27 cellular contexts compared by ENCODE assay signal in the genomic region with DNA sequence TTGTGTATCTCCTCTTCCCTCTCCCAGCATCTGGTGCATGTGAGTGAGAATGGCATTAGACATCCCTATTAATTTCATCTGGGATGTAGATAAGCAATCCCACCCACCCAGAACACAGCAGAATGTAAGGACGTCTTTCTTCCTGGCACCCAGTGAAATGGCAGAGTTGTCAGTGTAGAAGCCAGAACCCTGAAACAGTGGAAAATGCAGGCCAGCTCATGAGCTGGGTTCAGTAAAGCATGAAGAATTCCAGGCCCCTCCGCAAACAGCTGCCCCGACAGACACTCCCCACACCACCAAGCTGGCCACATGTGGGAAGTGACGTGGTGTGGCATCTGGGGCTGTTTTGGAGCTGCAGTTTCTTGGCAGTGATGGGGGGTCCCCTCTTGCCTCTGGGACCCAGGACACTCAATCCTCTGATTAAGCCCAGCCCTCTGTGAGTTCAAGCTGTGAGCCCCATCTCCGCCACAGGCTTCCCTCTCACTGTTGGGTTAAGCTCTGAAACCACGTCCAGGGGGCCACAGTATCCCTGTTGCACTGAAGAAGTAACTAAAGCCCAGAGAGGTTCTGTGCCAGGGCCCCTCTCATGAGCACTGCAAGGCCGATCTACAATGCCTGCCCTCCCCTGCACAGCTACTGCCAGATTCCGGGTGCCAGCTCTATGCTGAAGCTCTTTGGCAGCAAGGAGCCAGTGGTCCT.
A peak's percentile ranks its signal among the peaks of the same experiment; 100 is the strongest.
DNase-seq lines count a peak whose midpoint lies in the region; ATAC-seq, FAIRE-seq and TF ChIP-seq lines count a peak whose summit lies in the region.
"Had no signal": no experiment of that assay in that cellular context is flagged by ENCODE, and none has a peak within 500 bp of the region (broad histone marks: within the 10 kb centered on the region; RNA-seq: fewer than 3 reads in every experiment).

No MANE protein-coding gene starts in this region.

- DNase-seq in cardiac septum (ENCODE audit: low spot score), result peak; percentile 57
- DNase-seq in heart left ventricle, result no peak
- DNase-seq in astrocyte (ENCODE audit: low read depth), result no peak
- no peak for DNase-seq in Karpas-422
- no peak for DNase-seq in DMS79 treated with DMSO at 0.1 percent for 48 hours (lab: John Stamatoyannopoulos, UW)
- DNase-seq in CD8-positive, alpha-beta T cell, result no peak
- DNase-seq: ACHN; activated CD4-positive, alpha-beta T cell treated with anti-CD3 and anti-CD28 coated beads, Interleukin-2, amount 10 ng/mL, durations not matched to agents 24 days and 14 days; activated naive CD4-positive, alpha-beta T cell treated with Interleukin-2 at 50 U/mL for 16 hours; dermis blood vessel endothelial cell; hippocampal formation; lower lobe of right lung; NCI-H1105 treated with DMSO at 0.1 percent for 48 hours; NCI-H2107; NCI-H510A; stimulated activated CD4-positive, alpha-beta T cell treated with anti-CD3 and anti-CD28 coated beads, Interleukin-12 subunit alpha, Interleukin-12 subunit beta, amount 100 ng/mL, for 4 hours; T-helper 17 cell had no signal

- H3K9me3 Mint-ChIP-seq in astrocyte (ENCODE audit: unreplicated experiment), result peaks cover 2% of the 10 kb centered on the region
- no peaks in the 10 kb centered on the region for H3K9me3 Mint-ChIP-seq in CD8-positive, alpha-beta T cell
- H3K9me3 Mint-ChIP-seq: activated CD4-positive, alpha-beta T cell treated with anti-CD3 and anti-CD28 coated beads, Interleukin-2, amount 10 ng/mL, durations not matched to agents 24 days and 14 days; type B pancreatic cell had no signal

- H3K9ac ChIP-seq in astrocyte (ENCODE audit: low read length) (no peak overlapping the region), Karpas-422 (ENCODE audit: low read length) (no peak overlapping the region)

- TF ChIP-seq POLR2A in heart left ventricle (IDR thresholded peaks at IDR 0.05), result no peak

- no peaks in the 10 kb centered on the region for H4K20me1 ChIP-seq in astrocyte (ENCODE audit: insufficient read depth, low read length)
- H4K20me1 ChIP-seq in Karpas-422 (ENCODE audit: insufficient read depth, low read depth, low read length), result no peaks in the 10 kb centered on the region

- H3K36me3 Mint-ChIP-seq in astrocyte (ENCODE audit: low read depth, unreplicated experiment), result no peaks in the 10 kb centered on the region
- H3K36me3 Mint-ChIP-seq in CD8-positive, alpha-beta T cell, result no peaks in the 10 kb centered on the region
- H3K36me3 Mint-ChIP-seq: type B pancreatic cell had no signal

- intact Hi-C loops in cardiac septum (cut with DNase I) (no loop called here), heart left ventricle (cut with DNase I) (no loop called here)
- intact Hi-C loops in CD8-positive, alpha-beta T cell (cut with DNase I, micrococcal nuclease), result no loop called here

- H3K27ac Mint-ChIP-seq in astrocyte (ENCODE audit: unreplicated experiment), result no peak overlapping the region
- H3K27ac Mint-ChIP-seq in CD8-positive, alpha-beta T cell, result no peak overlapping the region
- H3K27ac Mint-ChIP-seq: activated CD4-positive, alpha-beta T cell treated with anti-CD3 and anti-CD28 coated beads, Interleukin-2, amount 10 ng/mL, durations not matched to agents 24 days and 14 days; T-helper 17 cell; type B pancreatic cell had no signal

- H3K27ac ChIP-seq in heart left ventricle, result no peak overlapping the region
- H3K27ac ChIP-seq in astrocyte (ENCODE audit: low read depth, low read length), result no peak overlapping the region
- H3K27ac ChIP-seq in mesodermal cell (ENCODE audit: low read depth, low read length, severe bottlenecking), result peak overlapping the region; percentile 37
- H3K27ac ChIP-seq in Karpas-422 (ENCODE audit: low read length), result no peak overlapping the region
- no peak overlapping the region for H3K27ac ChIP-seq in CD8-positive, alpha-beta T cell (ENCODE audit: low read depth, low read length)
- H3K27ac ChIP-seq: C4-2B, cardiac muscle cell, epithelial cell of prostate, lower lobe of right lung, PC-9 had no signal

- POLR2A ChIA-PET in CD8-positive, alpha-beta T cell (lab: Charles Lee), result no interaction called here

- 50 to 88% (median 82%) methylated on average over 2 to 8 of the region's 8 CpGs for WGBS in heart left ventricle, 4 donors
- WGBS in mesodermal cell (ENCODE audit: insufficient coverage in 2 of 2), 2 experiments, result 91 to 94% methylated on average over 2 to 3 of the region's 8 CpGs

- no peak for ATAC-seq in heart left ventricle
- ATAC-seq in GM18868 (IDR thresholded peaks at IDR 0.05; ENCODE audit: unreplicated experiment), result no peak
- ATAC-seq in CD8-positive, alpha-beta T cell, result no peak
- ATAC-seq: lower lobe of right lung, T-helper 17 cell had no signal

- no peaks in the 10 kb centered on the region for H3K36me3 ChIP-seq in heart left ventricle
- H3K36me3 ChIP-seq in astrocyte (ENCODE audit: insufficient read depth, low read length), result no peaks in the 10 kb centered on the region
- no peaks in the 10 kb centered on the region for H3K36me3 ChIP-seq in mesodermal cell (ENCODE audit: control insufficient read depth, insufficient read depth, low read length)
- no peaks in the 10 kb centered on the region for H3K36me3 ChIP-seq in Karpas-422 (ENCODE audit: insufficient read depth, low read length)
- no peaks in the 10 kb centered on the region for H3K36me3 ChIP-seq in CD8-positive, alpha-beta T cell (ENCODE audit: insufficient read depth, low read length)
- H3K36me3 ChIP-seq: cardiac muscle cell, lower lobe of right lung had no signal

- H3K4me3 ChIP-seq in heart left ventricle, result no peak overlapping the region
- H3K4me3 ChIP-seq in astrocyte (ENCODE audit: insufficient read depth, low read depth, low read length), result no peak overlapping the region
- H3K4me3 ChIP-seq in mesodermal cell (ENCODE audit: extremely low read depth, insufficient read depth, low read length, poor library complexity, severe bottlenecking), result no peak overlapping the region
- H3K4me3 ChIP-seq in Karpas-422 (ENCODE audit: low read length), result no peak overlapping the region
- no peak overlapping the region for H3K4me3 ChIP-seq in CD8-positive, alpha-beta T cell (ENCODE audit: low read depth, low read length)
- H3K4me3 ChIP-seq: cardiac muscle cell, lower lobe of right lung, PC-9 had no signal

- H3K9me3 ChIP-seq in heart left ventricle (no peaks in the 10 kb centered on the region), astrocyte (ENCODE audit: insufficient read depth, low read depth, low read length) (no peaks in the 10 kb centered on the region), mesodermal cell (ENCODE audit: control insufficient read depth, low read length) (no peaks in the 10 kb centered on the region), Karpas-422 (ENCODE audit: low read length) (no peaks in the 10 kb centered on the region)
- H3K9me3 ChIP-seq in CD8-positive, alpha-beta T cell (ENCODE audit: low read length), result no peaks in the 10 kb centered on the region
- H3K9me3 ChIP-seq: lower lobe of right lung had no signal

- no peaks in the 10 kb centered on the region for H3K9me2 ChIP-seq in Karpas-422 (replicated peaks; ENCODE audit: insufficient read depth, low read length)

- H3K27me3 ChIP-seq in heart left ventricle (peaks cover 0 to 9% (median 0%) of the 10 kb centered on the region in 9 donors), astrocyte (ENCODE audit: insufficient read depth, low read length) (no peaks in the 10 kb centered on the region), Karpas-422 (ENCODE audit: low read length) (no peaks in the 10 kb centered on the region)
- no peaks in the 10 kb centered on the region for H3K27me3 ChIP-seq in CD8-positive, alpha-beta T cell (ENCODE audit: insufficient read depth, low read length)

- H3K27me3 Mint-ChIP-seq in astrocyte (ENCODE audit: low read depth, unreplicated experiment), result peaks cover 9% of the 10 kb centered on the region
- H3K27me3 Mint-ChIP-seq in CD8-positive, alpha-beta T cell (ENCODE audit: low read depth), result peaks cover 13% of the 10 kb centered on the region

- FAIRE-seq in astrocyte (lab: Jason Lieb, UNC), result no peak
- FAIRE-seq: GM18507, H54, keratinocyte had no signal

- H2AFZ ChIP-seq in astrocyte (ENCODE audit: low read depth, low read length), result no peak overlapping the region
- H2AFZ ChIP-seq in Karpas-422 (ENCODE audit: low read length), result no peak overlapping the region
- H2AFZ ChIP-seq: PC-9 had no signal

- H3K4me3 Mint-ChIP-seq in astrocyte (ENCODE audit: unreplicated experiment), result no peak overlapping the region
- H3K4me3 Mint-ChIP-seq in CD8-positive, alpha-beta T cell, result no peak overlapping the region
- H3K4me3 Mint-ChIP-seq: activated CD4-positive, alpha-beta T cell treated with anti-CD3 and anti-CD28 coated beads, Interleukin-2, amount 10 ng/mL, durations not matched to agents 24 days and 14 days; T-helper 17 cell; type B pancreatic cell had no signal

- H3K4me1 Mint-ChIP-seq in astrocyte (ENCODE audit: low read depth, unreplicated experiment), result peaks cover 48% of the 10 kb centered on the region
- H3K4me1 Mint-ChIP-seq in CD8-positive, alpha-beta T cell (ENCODE audit: low read depth), result no peaks in the 10 kb centered on the region
- H3K4me1 Mint-ChIP-seq: T-helper 17 cell had no signal

- H3K79me2 ChIP-seq in astrocyte (ENCODE audit: insufficient read depth, low read length), result no peaks in the 10 kb centered on the region
- no peaks in the 10 kb centered on the region for H3K79me2 ChIP-seq in Karpas-422 (ENCODE audit: low read length)

- CTCF ChIA-PET in CD8-positive, alpha-beta T cell (lab: Charles Lee), result no interaction called here

- TF ChIP-seq CTCF in heart left ventricle (IDR thresholded peaks at IDR 0.05) (no peak), astrocyte (IDR thresholded peaks at IDR 0.05; ENCODE audit: insufficient read depth, low read depth, low read length) (no peak)
- TF ChIP-seq CTCF in CD8-positive, alpha-beta T cell (IDR thresholded peaks at IDR 0.05), result no peak

- H3K4me2 ChIP-seq in astrocyte (ENCODE audit: low read length), result peak overlapping the region; percentile 47
- no peak overlapping the region for H3K4me2 ChIP-seq in Karpas-422 (ENCODE audit: low read depth, low read length, poor library complexity, severe bottlenecking)

- H3K4me1 ChIP-seq in heart left ventricle (peaks cover 0 to 4% (median 0%) of the 10 kb centered on the region in 12 donors), astrocyte (ENCODE audit: insufficient read depth, low read length) (peaks cover 34% of the 10 kb centered on the region), mesodermal cell (ENCODE audit: control insufficient read depth, insufficient read depth, low read length, poor library complexity, severe bottlenecking) (peaks cover 22% of the 10 kb centered on the region), Karpas-422 (ENCODE audit: low read length) (no peaks in the 10 kb centered on the region)
- H3K4me1 ChIP-seq in CD8-positive, alpha-beta T cell (ENCODE audit: insufficient read depth, low read length), result no peaks in the 10 kb centered on the region
- H3K4me1 ChIP-seq: lower lobe of right lung had no signal
